In genomic region chr17:11391134-11391533, GRCh38 we compare ENCODE assay signal across 21 cellular contexts.
DNase-seq lines count a peak whose midpoint lies in the region; ATAC-seq and TF ChIP-seq lines count a peak whose summit lies in the region.
"Had no signal": no experiment of that assay in that cellular context is flagged by ENCODE, and none has a peak within 500 bp of the region (broad histone marks: within the 10 kb centered on the region; RNA-seq: fewer than 3 reads in every experiment).

No MANE protein-coding gene starts in this region.

- H2AFZ ChIP-seq in DND-41 (ENCODE audit: low read depth, low read length): no peak overlapping the region

- H3K4me2 ChIP-seq in DND-41 (ENCODE audit: insufficient read depth, low read length): no peak overlapping the region
- no peak overlapping the region for H3K4me2 ChIP-seq in mesendoderm (ENCODE audit: low read length)

- H2BK15ac ChIP-seq in mesendoderm (replicated peaks; ENCODE audit: low read depth): no peak overlapping the region

- no peak overlapping the region for H3K18ac ChIP-seq in mesendoderm (ENCODE audit: low read length)

- H3K4me1 ChIP-seq in DND-41 (ENCODE audit: insufficient read depth, low read length): no peaks in the 10 kb centered on the region
- H3K4me1 ChIP-seq in mesendoderm (ENCODE audit: control insufficient read depth, low read depth, low read length): no peaks in the 10 kb centered on the region
- H3K4me1 ChIP-seq: ascending aorta, SJCRH30, tibial nerve had no signal

- no peaks in the 10 kb centered on the region for H3K79me1 ChIP-seq in mesendoderm (ENCODE audit: low read length)

- no peaks in the 10 kb centered on the region for H3K9me3 ChIP-seq in DND-41 (ENCODE audit: insufficient read depth, low read length, severe bottlenecking)
- H3K9me3 ChIP-seq: ascending aorta, SJCRH30 had no signal

- H3K36me3 ChIP-seq in DND-41 (ENCODE audit: insufficient read depth, low read length): no peaks in the 10 kb centered on the region
- H3K36me3 ChIP-seq in mesendoderm (ENCODE audit: control insufficient read depth, insufficient read depth, low read length): no peaks in the 10 kb centered on the region
- H3K36me3 ChIP-seq: ascending aorta, SJCRH30, tibial nerve had no signal

- H3K9ac ChIP-seq in DND-41 (ENCODE audit: low read depth, low read length) (no peak overlapping the region), mesendoderm (ENCODE audit: low read length) (no peak overlapping the region)

- H4K8ac ChIP-seq in mesendoderm (ENCODE audit: low read depth, low read length): no peak overlapping the region

- DNase-seq in DND-41 (no peak), LNCaP clone FGC (ENCODE audit: low read depth) (no peak), epithelial cell of proximal tubule (ENCODE audit: low read depth) (no peak), mesendoderm (peak; percentile 50), NCI-H1694 treated with DMSO at 0.1 percent for 48 hours (lab: John Stamatoyannopoulos, UW) (no peak), NCI-H1092 treated with DMSO at 0.1 percent for 48 hours (lab: John Stamatoyannopoulos, UW) (no peak), NK-92 (lab: John Stamatoyannopoulos, UW; ENCODE audit: unreplicated experiment) (no peak), NCI-H1048 (lab: John Stamatoyannopoulos, UW) (no peak)
- DNase-seq: activated CD8-positive, alpha-beta memory T cell treated with anti-CD3 and anti-CD28 coated beads for 24 hours; activated T-cell treated with anti-CD3 and anti-CD28 coated beads, Interleukin-2, amount 50 U/mL, for 48 hours; GOT3; IMR-90; mesenchymal stem cell; naive thymus-derived CD8-positive, alpha-beta T cell; NCI-H2107; NCI-H524 treated with DMSO at 0.1 percent for 48 hours had no signal

- H3K79me2 ChIP-seq in DND-41 (ENCODE audit: insufficient read depth, low read length): no peaks in the 10 kb centered on the region
- H3K79me2 ChIP-seq in mesendoderm (ENCODE audit: control insufficient read depth, insufficient read depth, low read length): no peaks in the 10 kb centered on the region

- no peak overlapping the region for H2BK5ac ChIP-seq in mesendoderm (ENCODE audit: low read length)

- H4K5ac ChIP-seq in mesendoderm (ENCODE audit: low read length): no peak overlapping the region

- no peak for ATAC-seq in DND-41 (ENCODE audit: insufficient read depth, low read depth)
- ATAC-seq: activated CD4-positive, CD25-positive, alpha-beta regulatory T cell treated with anti-CD3 and anti-CD28 coated beads, Interleukin-2, amount 50 U/mL, for 24 hours; naive thymus-derived CD8-positive, alpha-beta T cell; Panc1 had no signal

- H3K27ac ChIP-seq in DND-41 (ENCODE audit: low read length) (no peak overlapping the region), mesendoderm (ENCODE audit: low read depth, low read length) (no peak overlapping the region)
- H3K27ac ChIP-seq: ascending aorta, SJCRH30, tibial nerve had no signal

- H2AK5ac ChIP-seq in mesendoderm (ENCODE audit: low read length): no peak overlapping the region

- no peak overlapping the region for H3K4me3 ChIP-seq in DND-41 (ENCODE audit: low read depth in 1 of 2, low read length in 2 of 2)
- H3K4me3 ChIP-seq in LNCaP clone FGC (ENCODE audit: low read depth, low read length): no peak overlapping the region
- H3K4me3 ChIP-seq in epithelial cell of proximal tubule (ENCODE audit: low read depth, low read length): no peak overlapping the region
- H3K4me3 ChIP-seq in mesendoderm (ENCODE audit: low read length): no peak overlapping the region
- H3K4me3 ChIP-seq: ascending aorta, SJCRH30, tibial nerve had no signal

- H3K27me3 ChIP-seq in DND-41 (ENCODE audit: insufficient read depth, low read length, poor library complexity) (no peaks in the 10 kb centered on the region), mesendoderm (ENCODE audit: insufficient read depth, low read length, poor library complexity) (no peaks in the 10 kb centered on the region)
- H3K27me3 ChIP-seq: ascending aorta, SJCRH30, tibial nerve had no signal

- TF ChIP-seq CTCF in DND-41 (IDR thresholded peaks at IDR 0.05; ENCODE audit: borderline replicate concordance, extremely low read depth, low read length, poor library complexity, severe bottlenecking) (peak; percentile 33), LNCaP clone FGC (IDR thresholded peaks at IDR 0.05; ENCODE audit: control insufficient read depth, extremely low read depth, insufficient read depth) (peak; percentile 44), epithelial cell of proximal tubule (conservative IDR thresholded peaks at IDR 0.05; ENCODE audit: low read depth, low read length) (peak; percentile 62)

- no peaks in the 10 kb centered on the region for H4K20me1 ChIP-seq in DND-41 (ENCODE audit: insufficient read depth, low read length)

- H3K23ac ChIP-seq in mesendoderm (ENCODE audit: low read length): no peak overlapping the region

- no CpG with 5 or more reads among the region's 4 CpGs for WGBS in mesendoderm (ENCODE audit: extremely low coverage, insufficient coverage, low lambda C conversion rate)

- no peak overlapping the region for H3K4ac ChIP-seq in mesendoderm (ENCODE audit: low read depth, low read length)

- no peak overlapping the region for H3K56ac ChIP-seq in mesendoderm (ENCODE audit: low read length)

- H2BK120ac ChIP-seq in mesendoderm (ENCODE audit: low read depth, low read length): no peak overlapping the region
